In genomic region chr12:25054076-25054782, GRCh38 we compare ENCODE assay signal across 12 cellular contexts.
DNase-seq lines count a peak whose midpoint lies in the region; ATAC-seq and TF ChIP-seq lines count a peak whose summit lies in the region.
"Had no signal": no experiment of that assay in that cellular context is flagged by ENCODE, and none has a peak within 500 bp of the region (broad histone marks: within the 10 kb centered on the region; RNA-seq: fewer than 3 reads in every experiment).

No MANE protein-coding gene starts in this region.

- CTCF ChIA-PET in CD8-positive, alpha-beta T cell (lab: Charles Lee): interaction anchor here (1.3 to 3.0 kb wide), 3 partner anchors 29 to 101 kb away, joined by 3 to 9 read pairs (median 7); no protein-coding TSS in a partner anchor

- H4K20me1 ChIP-seq in neural progenitor cell (ENCODE audit: low read depth): no peaks in the 10 kb centered on the region

- DNase-seq in CD8-positive, alpha-beta T cell: no peak
- DNase-seq in KBM-7 (peak; percentile 61), adipocyte (ENCODE audit: low read depth) (peak; percentile 13), myocyte (ENCODE audit: low read depth) (peak; percentile 31), mesothelial cell of epicardium (ENCODE audit: low spot score in 2 of 2, unreplicated experiment in 2 of 2) (no peak), MV-4-11 (lab: John Stamatoyannopoulos, UW) (no peak), neural progenitor cell (ENCODE audit: low spot score) (no peak)
- no peak for DNase-seq in activated CD4-positive, alpha-beta T cell treated with anti-CD3 and anti-CD28 coated beads for 4 hours
- DNase-seq: head of caudate nucleus, SHP77, tibial artery had no signal

- peak overlapping the region; percentile 94 for H3K27ac Mint-ChIP-seq in CD8-positive, alpha-beta T cell
- H3K27ac Mint-ChIP-seq in mesothelial cell of epicardium: no peak overlapping the region
- H3K27ac Mint-ChIP-seq in neural progenitor cell: no peak overlapping the region

- peak overlapping the region; percentile 50 for H3K4me3 ChIP-seq in CD8-positive, alpha-beta T cell (ENCODE audit: low read depth, low read length)
- no peak overlapping the region for H3K4me3 ChIP-seq in adipocyte (ENCODE audit: low read length)
- H3K4me3 ChIP-seq in neural progenitor cell: no peak overlapping the region
- H3K4me3 ChIP-seq: GM23248, tibial artery had no signal

- no peak overlapping the region for H2AFZ ChIP-seq in neural progenitor cell (replicated peaks)
- H2AFZ ChIP-seq: GM23248 had no signal

- peaks cover 53% of the 10 kb centered on the region for H3K4me1 ChIP-seq in CD8-positive, alpha-beta T cell (ENCODE audit: insufficient read depth, low read length)
- H3K4me1 ChIP-seq in adipocyte (ENCODE audit: control insufficient read depth, insufficient read depth, low read length): no peaks in the 10 kb centered on the region
- H3K4me1 ChIP-seq in neural progenitor cell: no peaks in the 10 kb centered on the region
- H3K4me1 ChIP-seq: tibial artery had no signal

- peaks cover 13% of the 10 kb centered on the region for H3K36me3 Mint-ChIP-seq in CD8-positive, alpha-beta T cell
- H3K36me3 Mint-ChIP-seq in mesothelial cell of epicardium: no peaks in the 10 kb centered on the region
- no peaks in the 10 kb centered on the region for H3K36me3 Mint-ChIP-seq in neural progenitor cell

- no peaks in the 10 kb centered on the region for H3K9me3 ChIP-seq in CD8-positive, alpha-beta T cell (ENCODE audit: low read length)
- H3K9me3 ChIP-seq in adipocyte (ENCODE audit: control insufficient read depth, low read length) (no peaks in the 10 kb centered on the region), neural progenitor cell (ENCODE audit: low read depth) (no peaks in the 10 kb centered on the region)
- H3K9me3 ChIP-seq: tibial artery had no signal

- no peaks in the 10 kb centered on the region for H3K79me2 ChIP-seq in neural progenitor cell (ENCODE audit: low read depth)

- no peaks in the 10 kb centered on the region for H3F3A ChIP-seq in neural progenitor cell (ENCODE audit: low read depth)

- H3K4me1 Mint-ChIP-seq in CD8-positive, alpha-beta T cell (ENCODE audit: low read depth): peaks cover 58% of the 10 kb centered on the region
- peaks cover 11% of the 10 kb centered on the region for H3K4me1 Mint-ChIP-seq in mesothelial cell of epicardium
- no peaks in the 10 kb centered on the region for H3K4me1 Mint-ChIP-seq in neural progenitor cell

- no peaks in the 10 kb centered on the region for H3K36me3 ChIP-seq in CD8-positive, alpha-beta T cell (ENCODE audit: insufficient read depth, low read length)
- H3K36me3 ChIP-seq in adipocyte (ENCODE audit: control insufficient read depth, insufficient read depth, low read length, severe bottlenecking) (no peaks in the 10 kb centered on the region), neural progenitor cell (no peaks in the 10 kb centered on the region)
- H3K36me3 ChIP-seq: tibial artery had no signal

- H3K27ac ChIP-seq in CD8-positive, alpha-beta T cell (ENCODE audit: low read depth, low read length): peak overlapping the region; percentile 48
- H3K27ac ChIP-seq in neural progenitor cell: no peak overlapping the region
- H3K27ac ChIP-seq: GM23248, tibial artery had no signal

- H3K4me2 ChIP-seq in neural progenitor cell: no peak overlapping the region

- no peak for TF ChIP-seq CTCF in CD8-positive, alpha-beta T cell (IDR thresholded peaks at IDR 0.05)
- TF ChIP-seq CTCF in mesothelial cell of epicardium (IDR thresholded peaks at IDR 0.05; ENCODE audit: unreplicated experiment) (no peak), neural progenitor cell (IDR thresholded peaks at IDR 0.05) (no peak)

- H3K4me3 Mint-ChIP-seq in CD8-positive, alpha-beta T cell: peak overlapping the region; percentile 86
- H3K4me3 Mint-ChIP-seq in mesothelial cell of epicardium (no peak overlapping the region), neural progenitor cell (no peak overlapping the region)

- H3K9ac ChIP-seq in adipocyte (ENCODE audit: low read length) (no peak overlapping the region), neural progenitor cell (no peak overlapping the region)
- H3K9ac ChIP-seq: GM23248 had no signal

- in situ Hi-C loops in KBM-7 (cut with MboI; ENCODE audit: low pct_unique_long_range_greater_than_20kb, low sequenced_read_pairs): no loop called here

- H3K27me3 Mint-ChIP-seq in CD8-positive, alpha-beta T cell (ENCODE audit: low read depth): no peaks in the 10 kb centered on the region
- no peaks in the 10 kb centered on the region for H3K27me3 Mint-ChIP-seq in mesothelial cell of epicardium (ENCODE audit: low read depth)
- H3K27me3 Mint-ChIP-seq in neural progenitor cell (ENCODE audit: insufficient read depth, low read depth): peaks cover 3% of the 10 kb centered on the region

- no peak for ATAC-seq in CD8-positive, alpha-beta T cell

- intact Hi-C loops in CD8-positive, alpha-beta T cell (cut with DNase I, micrococcal nuclease): loop anchor here (1.0 to 10.0 kb wide), 9 partner anchors 8 to 1968 kb away; partner anchors contain the start of genes ITPR2 (in 2 of the 2), BHLHE41 (in 1 of the 2), MED21 (in 1 of the 2) and TM7SF3 (in 1 of the 2)

- POLR2A ChIA-PET in CD8-positive, alpha-beta T cell (lab: Charles Lee): interaction anchor here (1.1 kb wide), 1 partner anchor 197 kb away, joined by 3 read pairs; the partner anchor contains the start of gene KRAS

- H3K9me3 Mint-ChIP-seq in CD8-positive, alpha-beta T cell: no peaks in the 10 kb centered on the region
- H3K9me3 Mint-ChIP-seq in mesothelial cell of epicardium (peaks cover under 1% of the 10 kb centered on the region), neural progenitor cell (peaks cover 2% of the 10 kb centered on the region)

- H3K27me3 ChIP-seq in CD8-positive, alpha-beta T cell (ENCODE audit: insufficient read depth, low read length): no peaks in the 10 kb centered on the region
- H3K27me3 ChIP-seq in adipocyte (replicated peaks; ENCODE audit: control insufficient read depth, insufficient read depth, low read length) (no peaks in the 10 kb centered on the region), neural progenitor cell (no peaks in the 10 kb centered on the region)
- H3K27me3 ChIP-seq: tibial artery had no signal

Comparison
In these comparisons a context has a peak if more than half of its experiments do, and no peak if none do; other contexts are left out.
1. DNase-seq: peak in KBM-7 (single experiment), adipocyte (single experiment) and myocyte (single experiment); none in CD8-positive, alpha-beta T cell (0 of 7), mesothelial cell of epicardium (0 of 2), MV-4-11 (single experiment), neural progenitor cell (single experiment) and activated CD4-positive, alpha-beta T cell treated with anti-CD3 and anti-CD28 coated beads for 4 hours (0 of 2).